ENCODE assay signal across 29 cellular contexts in the genomic region with DNA sequence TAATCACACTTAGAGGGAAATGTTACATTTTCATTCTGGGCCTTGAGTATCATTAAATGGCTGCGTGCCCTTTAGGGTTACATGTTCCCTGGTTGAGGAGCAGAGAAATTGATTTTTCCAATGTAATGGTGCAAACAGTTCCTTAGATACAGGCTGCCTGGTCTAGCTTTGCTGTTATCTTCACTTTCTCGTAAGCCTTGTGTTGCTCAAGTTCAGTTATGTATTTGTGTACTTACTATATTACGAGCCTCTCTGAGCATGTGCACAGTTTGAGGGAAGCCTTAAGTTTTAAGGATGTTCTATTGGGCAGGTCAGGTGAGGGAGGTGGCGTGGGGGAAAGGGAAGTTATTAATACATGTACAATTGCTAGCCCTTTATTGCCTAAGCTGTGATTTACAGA.
"Had no signal": no experiment of that assay in that cellular context is flagged by ENCODE, and none has a peak within 500 bp of the region (broad histone marks: within the 10 kb centered on the region; RNA-seq: fewer than 3 reads in every experiment).

No MANE protein-coding gene starts in this region.

- H3K27me3 Mint-ChIP-seq: naive B cell; naive thymus-derived CD8-positive, alpha-beta T cell; natural killer cell treated with Interleukin-12 subunit alpha and Interleukin-12 subunit beta and Interleukin-15 and Interleukin-18, amount 100 ng/mL, for 72 hours; progenitor cell of endocrine pancreas; stimulated activated naive B cell treated with anti-CD40 and anti-IgM and Interleukin-4, amounts not matched to agents 10 μg/mL and 1 μg/mL and 100 μg/mL, for 72 hours; stimulated activated naive CD8-positive, alpha-beta T cell treated with anti-CD3 and anti-CD28 coated beads, Interleukin-15, Interleukin-2, amounts not matched to agents 100 ng/mL and 50 ng/mL, for 24 hours had no signal

- DNase-seq: naive B cell; naive thymus-derived CD8-positive, alpha-beta T cell; nephron progenitor cell; nucleus accumbens; posterior cingulate gyrus; psoas muscle; right lobe of liver; sigmoid colon; small intestine; stimulated activated CD4-positive, alpha-beta T cell treated with anti-CD3 and anti-CD28 coated beads, Interleukin-15, amount 100 ng/mL, for 24 hours; stimulated activated CD4-positive, alpha-beta T cell treated with anti-CD3 and anti-CD28 coated beads, Interleukin-2, amount 100 ng/mL, for 24 hours; stimulated activated CD4-positive, alpha-beta T cell treated with anti-CD3 and anti-CD28 coated beads, Interleukin-2, amount 100 ng/mL, for 48 hours; stimulated activated CD4-positive, alpha-beta T cell treated with anti-CD3 and anti-CD28 coated beads, Interleukin-4, amount 100 ng/mL, for 24 hours; stimulated activated naive B cell treated with anti-CD40 and anti-IgM and Interleukin-4, amounts not matched to agents 10 μg/mL and 1 μg/mL and 100 μg/mL, for 72 hours; stimulated activated naive CD4-positive, alpha-beta T cell treated with Interleukin-2 at 50 U/mL for 16 hours; stomach; thyroid gland; trophoblast cell; upper lobe of left lung had no signal

- H3K4me1 Mint-ChIP-seq: nephron progenitor cell; neural crest cell; stimulated activated naive B cell treated with anti-CD40 and anti-IgM and Interleukin-4, amounts not matched to agents 10 μg/mL and 1 μg/mL and 100 μg/mL, for 72 hours had no signal

- H3K4me3 Mint-ChIP-seq: naive B cell; naive thymus-derived CD8-positive, alpha-beta T cell; natural killer cell treated with Interleukin-12 subunit alpha and Interleukin-12 subunit beta and Interleukin-15 and Interleukin-18, amount 100 ng/mL, for 72 hours; nephron progenitor cell; neural crest cell; stimulated activated effector memory CD8-positive, alpha-beta T cell treated with anti-CD3 and anti-CD28 coated beads, Interleukin-12 subunit alpha, Interleukin-12 subunit beta, amount 100 ng/mL, for 72 hours; stimulated activated naive B cell treated with anti-CD40 and anti-IgM and Interleukin-4, amounts not matched to agents 10 μg/mL and 1 μg/mL and 100 μg/mL, for 72 hours; stimulated activated naive CD8-positive, alpha-beta T cell treated with anti-CD3 and anti-CD28 coated beads, Interleukin-15, Interleukin-2, amounts not matched to agents 100 ng/mL and 50 ng/mL, for 24 hours had no signal

- H3K27ac Mint-ChIP-seq: natural killer cell treated with Interleukin-12 subunit alpha and Interleukin-12 subunit beta and Interleukin-15 and Interleukin-18, amount 100 ng/mL, for 72 hours; nephron progenitor cell; progenitor cell of endocrine pancreas; stimulated activated effector memory CD8-positive, alpha-beta T cell treated with anti-CD3 and anti-CD28 coated beads, Interleukin-12 subunit alpha, Interleukin-12 subunit beta, amount 100 ng/mL, for 72 hours; stimulated activated naive B cell treated with anti-CD40 and anti-IgM and Interleukin-4, amounts not matched to agents 10 μg/mL and 1 μg/mL and 100 μg/mL, for 72 hours; stimulated activated naive CD8-positive, alpha-beta T cell treated with anti-CD3 and anti-CD28 coated beads, Interleukin-15, Interleukin-2, amounts not matched to agents 100 ng/mL and 50 ng/mL, for 24 hours had no signal

- H3K9me3 ChIP-seq: neutrophil, psoas muscle, right lobe of liver, sigmoid colon, stomach, thoracic aorta, thyroid gland, tibial nerve, upper lobe of left lung, vagina had no signal

- H3K4me1 ChIP-seq: parathyroid adenoma, psoas muscle, right lobe of liver, sigmoid colon, thyroid gland, tibial nerve, upper lobe of left lung, vagina had no signal

- FAIRE-seq: small intestine had no signal

- H3K27ac ChIP-seq: neutrophil, parathyroid adenoma, psoas muscle, right lobe of liver, sigmoid colon, stomach, thoracic aorta, thyroid gland, tibial nerve, upper lobe of left lung, vagina had no signal

- H3K4me3 ChIP-seq: psoas muscle, right lobe of liver, sigmoid colon, stomach, thoracic aorta, thyroid gland, tibial nerve, upper lobe of left lung, vagina had no signal

- H3K9me3 Mint-ChIP-seq: naive B cell; naive thymus-derived CD8-positive, alpha-beta T cell; natural killer cell treated with Interleukin-12 subunit alpha and Interleukin-12 subunit beta and Interleukin-15 and Interleukin-18, amount 100 ng/mL, for 72 hours; nephron progenitor cell; neural crest cell; stimulated activated effector memory CD8-positive, alpha-beta T cell treated with anti-CD3 and anti-CD28 coated beads, Interleukin-12 subunit alpha, Interleukin-12 subunit beta, amount 100 ng/mL, for 72 hours; stimulated activated naive B cell treated with anti-CD40 and anti-IgM and Interleukin-4, amounts not matched to agents 10 μg/mL and 1 μg/mL and 100 μg/mL, for 72 hours; stimulated activated naive CD8-positive, alpha-beta T cell treated with anti-CD3 and anti-CD28 coated beads, Interleukin-15, Interleukin-2, amounts not matched to agents 100 ng/mL and 50 ng/mL, for 24 hours had no signal

- H3K27me3 ChIP-seq: neutrophil, right lobe of liver, sigmoid colon, stomach, thyroid gland, tibial nerve, upper lobe of left lung, vagina had no signal

- ATAC-seq: naive thymus-derived CD8-positive, alpha-beta T cell; natural killer cell treated with Interleukin-12 subunit alpha and Interleukin-12 subunit beta and Interleukin-15 and Interleukin-18, amount 100 ng/mL, for 72 hours; psoas muscle; right lobe of liver; stimulated activated effector memory CD8-positive, alpha-beta T cell treated with anti-CD3 and anti-CD28 coated beads, Interleukin-12 subunit alpha, Interleukin-12 subunit beta, amount 100 ng/mL, for 72 hours; stimulated activated naive B cell treated with anti-CD40 and anti-IgM and Interleukin-4, amounts not matched to agents 10 μg/mL and 1 μg/mL and 100 μg/mL, for 72 hours had no signal
